19 cellular contexts compared by ENCODE assay signal in genomic region chr1:110189181-110189580, GRCh38. TPM values are rescaled to one million over a fixed set of nuclear protein-coding genes. Genes with fewer than 3 reads are reported as not detected.
"Had no signal": no experiment of that assay in that cellular context is flagged by ENCODE, and none has a peak within 500 bp of the region (broad histone marks: within the 10 kb centered on the region; RNA-seq: fewer than 3 reads in every experiment).

No MANE protein-coding gene starts in this region.

- H3K36me3 ChIP-seq: brain microvascular endothelial cell, left lung, spleen, tibial nerve, WERI-Rb-1 had no signal

- H3K27ac Mint-ChIP-seq: activated naive CD4-positive, alpha-beta T cell treated with anti-CD3 and anti-CD28 coated beads for 36 hours; activated T-helper 2 cell treated with anti-CD3 and anti-CD28 coated beads, Interferon-gamma antibody, Interleukin-2, Interleukin-4, amounts not matched to agents 10 μg/mL and 5 μg/mL and 100 μg/mL, durations not matched to agents 14 hours and 24 hours and 36 hours; endodermal cell; T-helper 17 cell had no signal

- H3K9me3 ChIP-seq: left lung, spleen, tibial nerve had no signal

- DNase-seq: activated CD4-positive, alpha-beta T cell treated with anti-CD3 and anti-CD28 coated beads, Interleukin-2, amount 50 U/mL, for 48 hours; activated naive CD4-positive, alpha-beta T cell treated with anti-CD3 and anti-CD28 coated beads for 36 hours; activated T-cell treated with anti-CD3 and anti-CD28 coated beads, Interleukin-2, amount 50 U/mL, for 1 hour; brain microvascular endothelial cell; endodermal cell; erythroblast; hypothalamus; kidney; left lung; mesenchymal stem cell; nephron progenitor cell; occipital lobe; spleen; T-helper 17 cell; WERI-Rb-1 had no signal

- H3K4me1 Mint-ChIP-seq: endodermal cell had no signal

- H3K4me3 Mint-ChIP-seq: activated naive CD4-positive, alpha-beta T cell treated with anti-CD3 and anti-CD28 coated beads for 36 hours; endodermal cell; nephron progenitor cell; T-helper 17 cell had no signal

- H3K4me3 ChIP-seq: left lung, spleen, tibial nerve had no signal

- H3K4me1 ChIP-seq: left lung had no signal

- H3K9me3 Mint-ChIP-seq: activated naive CD4-positive, alpha-beta T cell treated with anti-CD3 and anti-CD28 coated beads for 36 hours; activated T-helper 2 cell treated with anti-CD3 and anti-CD28 coated beads, Interferon-gamma antibody, Interleukin-2, Interleukin-4, amounts not matched to agents 10 μg/mL and 5 μg/mL and 100 μg/mL, durations not matched to agents 14 hours and 24 hours and 36 hours; endodermal cell; nephron progenitor cell had no signal

- H3K27ac ChIP-seq: brain microvascular endothelial cell, left lung, WERI-Rb-1 had no signal

- H3K27me3 ChIP-seq: brain microvascular endothelial cell, tibial nerve had no signal

- ATAC-seq: left lung, T-helper 17 cell had no signal

RNA-seq across cellular contexts. Expression of gene SLC6A17, which starts 38.9 kb away (rescaled TPM):
- total RNA-seq: pulmonary artery endothelial cell, sciatic nerve, spleen, T-helper 17 cell had no signal
